17 cellular contexts compared by ENCODE assay signal in the genomic region with DNA sequence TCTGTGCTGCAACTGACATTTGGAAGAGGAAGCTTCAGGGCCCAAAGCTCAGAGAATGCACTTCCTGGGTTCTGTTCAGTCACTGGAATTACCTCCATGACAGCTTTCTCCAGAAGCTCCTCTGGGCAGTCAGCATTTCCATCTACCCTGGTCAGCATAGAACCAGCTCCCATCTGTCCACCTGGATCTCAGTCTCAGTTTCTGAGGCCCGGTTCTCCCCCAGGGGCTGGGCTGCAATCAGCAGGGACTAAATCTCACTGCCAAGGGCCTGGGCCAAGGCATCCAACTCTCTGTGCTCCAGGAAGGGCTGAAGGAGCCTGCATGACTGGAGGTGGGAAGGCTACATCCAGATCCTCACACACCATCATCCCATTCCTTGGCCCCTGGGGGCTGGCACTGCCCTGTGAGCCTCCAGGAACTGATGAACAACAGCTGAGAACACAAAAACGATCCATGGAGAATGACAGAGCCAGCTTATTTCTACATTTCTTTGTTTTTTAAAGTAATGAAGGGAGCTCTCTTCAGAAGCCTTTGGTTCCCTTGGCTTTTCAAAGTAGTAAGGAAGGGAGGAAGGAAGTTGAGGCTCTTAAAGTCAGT.
DNase-seq lines count a peak whose midpoint lies in the region; ATAC-seq, FAIRE-seq and TF ChIP-seq lines count a peak whose summit lies in the region.
"Had no signal": no experiment of that assay in that cellular context is flagged by ENCODE, and none has a peak within 500 bp of the region (broad histone marks: within the 10 kb centered on the region; RNA-seq: fewer than 3 reads in every experiment).

No MANE protein-coding gene starts in this region.

- no peak for FAIRE-seq in kidney (lab: Jason Lieb, UNC)
- FAIRE-seq: GM19239 had no signal

- no peak for ATAC-seq in GM18873 (IDR thresholded peaks at IDR 0.05; ENCODE audit: low FRiP score, unreplicated experiment)
- no peak for ATAC-seq in GM21786 (IDR thresholded peaks at IDR 0.05; ENCODE audit: unreplicated experiment)
- no peak for ATAC-seq in GM21723 (IDR thresholded peaks at IDR 0.05; ENCODE audit: unreplicated experiment)

- H3K9ac ChIP-seq in kidney (ENCODE audit: low read length in 2 of 2) = no peak overlapping the region

- no peak for TF ChIP-seq EP300 in stomach (IDR thresholded peaks at IDR 0.05)

- H3K27me3 ChIP-seq in breast epithelium = no peaks in the 10 kb centered on the region
- H3K27me3 ChIP-seq in stomach = no peaks in the 10 kb centered on the region
- H3K27me3 ChIP-seq: BE2C had no signal

- TF ChIP-seq POLR2A in breast epithelium (IDR thresholded peaks at IDR 0.05) (no peak), stomach (IDR thresholded peaks at IDR 0.05) (no peak)

- H3K4me3 ChIP-seq in breast epithelium (no peak overlapping the region), kidney (ENCODE audit: low read length in 2 of 2) (no peak overlapping the region), stomach (no peak overlapping the region)

- WGBS in stomach, 5 donors = 65 to 84% (median 73%) methylated on average over 2 of the region's 2 CpGs

- H3K27ac ChIP-seq in breast epithelium (peak overlapping the region; percentile 25 to 77), kidney (ENCODE audit: low read depth in 2 of 2, low read length in 2 of 2) (no peak overlapping the region), stomach (peak overlapping the region in 4 of 5 donors; percentile 27 to 65 (median 38))
- H3K27ac ChIP-seq: epithelial cell of prostate had no signal

- H3K9me3 ChIP-seq in breast epithelium (no peaks in the 10 kb centered on the region), kidney (ENCODE audit: control insufficient read depth in 1 of 2, low read length in 2 of 2) (no peaks in the 10 kb centered on the region), stomach (no peaks in the 10 kb centered on the region)
- H3K9me3 ChIP-seq: BE2C had no signal

- TF ChIP-seq CTCF in breast epithelium (IDR thresholded peaks at IDR 0.05) (no peak), kidney (IDR thresholded peaks at IDR 0.05; ENCODE audit: borderline replicate concordance, extremely low read depth, insufficient read depth) (no peak), stomach (IDR thresholded peaks at IDR 0.05) (no peak)

- H3K36me3 ChIP-seq in breast epithelium (no peaks in the 10 kb centered on the region), kidney (ENCODE audit: control insufficient read depth in 1 of 2, insufficient read depth in 2 of 2, low read length in 2 of 2) (no peaks in the 10 kb centered on the region), stomach (no peaks in the 10 kb centered on the region)
- H3K36me3 ChIP-seq: BE2C had no signal

- peak; percentile 61 for DNase-seq in LHCN-M2 (ENCODE audit: low read depth)
- no peak for DNase-seq in breast epithelium (ENCODE audit: low spot score in 2 of 2)
- peak; percentile 39 for DNase-seq in kidney
- no peak for DNase-seq in stomach
- DNase-seq in cortex of kidney (lab: John Stamatoyannopoulos, UW) = no peak
- DNase-seq: activated CD4-positive, alpha-beta T cell treated with anti-CD3 and anti-CD28 coated beads, Interleukin-2, amount 10 ng/mL, durations not matched to agents 24 days and 14 days; BE2C; hypothalamus; Karpas-422; NCI-H146; NCI-H446 treated with DMSO at 0.1 percent for 48 hours; stimulated activated CD4-positive, alpha-beta T cell treated with anti-CD3 and anti-CD28 coated beads, Interleukin-15, amount 100 ng/mL, for 24 hours had no signal

- intact Hi-C loops in breast epithelium (cut with DNase I; ENCODE audit: low total_unique reads) = no loop called here
- intact Hi-C loops in kidney (cut with DNase I) = no loop called here
- intact Hi-C loops in stomach (cut with DNase I; ENCODE audit: low total_unique reads) = no loop called here

- peaks cover 0 to 4% of the 10 kb centered on the region in 2 donors for H3K4me1 ChIP-seq in breast epithelium
- peaks cover 0 to under 1% of the 10 kb centered on the region in 2 donors for H3K4me1 ChIP-seq in kidney (ENCODE audit: control insufficient read depth in 1 of 2, insufficient read depth in 1 of 2, low read depth in 1 of 2, low read length in 2 of 2)
- H3K4me1 ChIP-seq in stomach = peaks cover 5 to 19% (median 11%) of the 10 kb centered on the region in 4 donors

Comparison
In these comparisons a context has a peak if more than half of its experiments do, and no peak if none do; other contexts are left out.
1. DNase-seq: peak in LHCN-M2 (single experiment) and kidney (single experiment); none in breast epithelium (0 of 2), stomach (single experiment) and cortex of kidney (single experiment).
2. H3K27ac ChIP-seq: peak in breast epithelium (2 of 2) and stomach (4 of 5); none in kidney (0 of 2).